ENCODE assay signal across 20 cellular contexts in genomic region chr12:107480836-107481608, GRCh38.
"Had no signal": no experiment of that assay in that cellular context is flagged by ENCODE, and none has a peak within 500 bp of the region (broad histone marks: within the 10 kb centered on the region; RNA-seq: fewer than 3 reads in every experiment).

No MANE protein-coding gene starts in this region.

- H3K4me3 ChIP-seq: colonic mucosa, dorsolateral prefrontal cortex, stomach, vagina had no signal

- H3K4me3 Mint-ChIP-seq: activated naive CD4-positive, alpha-beta T cell treated with anti-CD3 and anti-CD28 coated beads for 36 hours; activated naive CD8-positive, alpha-beta T cell treated with anti-CD3 and anti-CD28 coated beads, Interleukin-2, amount 10 ng/mL, durations not matched to agents 7 days and 5 days; effector memory CD8-positive, alpha-beta T cell; natural killer cell; T-helper 2 cell treated with Interferon-gamma antibody and Interleukin-4, amounts not matched to agents 5 μg/mL and 100 μg/mL, for 36 hours had no signal

- H3K27me3 ChIP-seq: colonic mucosa, vagina had no signal

- H3K27ac ChIP-seq: colonic mucosa, dorsolateral prefrontal cortex, stomach, vagina, WERI-Rb-1 had no signal

- H3K27ac Mint-ChIP-seq: activated naive CD4-positive, alpha-beta T cell treated with anti-CD3 and anti-CD28 coated beads for 36 hours; activated naive CD8-positive, alpha-beta T cell treated with anti-CD3 and anti-CD28 coated beads, Interleukin-2, amount 10 ng/mL, durations not matched to agents 7 days and 5 days; effector memory CD8-positive, alpha-beta T cell; natural killer cell; progenitor cell of endocrine pancreas; T-helper 2 cell treated with Interferon-gamma antibody and Interleukin-4, amounts not matched to agents 5 μg/mL and 100 μg/mL, for 36 hours had no signal

- DNase-seq: activated CD4-positive, alpha-beta T cell treated with anti-CD3 and anti-CD28 coated beads, Interleukin-2, amount 50 U/mL, for 48 hours; activated effector memory CD4-positive, alpha-beta T cell treated with Interleukin-2 at 50 U/mL for 16 hours; activated naive CD4-positive, alpha-beta T cell treated with anti-CD3 and anti-CD28 coated beads for 36 hours; activated naive CD8-positive, alpha-beta T cell treated with anti-CD3 and anti-CD28 coated beads, Interleukin-2, amount 10 ng/mL, durations not matched to agents 7 days and 5 days; activated T-cell treated with anti-CD3 and anti-CD28 coated beads, Interleukin-2, amount 50 U/mL, for 48 hours; amygdala; colonic mucosa; dorsolateral prefrontal cortex; effector memory CD8-positive, alpha-beta T cell; foreskin melanocyte; midbrain; natural killer cell; stimulated activated CD4-positive, alpha-beta T cell treated with anti-CD3 and anti-CD28 coated beads, Interleukin-4, amount 100 ng/mL, for 24 hours; stomach; trophoblast cell; WERI-Rb-1 had no signal

- H3K4me1 ChIP-seq: colonic mucosa, vagina had no signal

- ATAC-seq: effector memory CD8-positive, alpha-beta T cell; esophagus mucosa; natural killer cell had no signal

- H3K36me3 ChIP-seq: colonic mucosa, stomach, vagina, WERI-Rb-1 had no signal

- H3K9me3 ChIP-seq: colonic mucosa, stomach, vagina had no signal

- H3K9me3 Mint-ChIP-seq: activated naive CD4-positive, alpha-beta T cell treated with anti-CD3 and anti-CD28 coated beads for 36 hours; activated naive CD8-positive, alpha-beta T cell treated with anti-CD3 and anti-CD28 coated beads, Interleukin-2, amount 10 ng/mL, durations not matched to agents 7 days and 5 days; effector memory CD8-positive, alpha-beta T cell; natural killer cell; T-helper 2 cell treated with Interferon-gamma antibody and Interleukin-4, amounts not matched to agents 5 μg/mL and 100 μg/mL, for 36 hours had no signal
